ENCODE assay signal across 8 cellular contexts in the genomic region with DNA sequence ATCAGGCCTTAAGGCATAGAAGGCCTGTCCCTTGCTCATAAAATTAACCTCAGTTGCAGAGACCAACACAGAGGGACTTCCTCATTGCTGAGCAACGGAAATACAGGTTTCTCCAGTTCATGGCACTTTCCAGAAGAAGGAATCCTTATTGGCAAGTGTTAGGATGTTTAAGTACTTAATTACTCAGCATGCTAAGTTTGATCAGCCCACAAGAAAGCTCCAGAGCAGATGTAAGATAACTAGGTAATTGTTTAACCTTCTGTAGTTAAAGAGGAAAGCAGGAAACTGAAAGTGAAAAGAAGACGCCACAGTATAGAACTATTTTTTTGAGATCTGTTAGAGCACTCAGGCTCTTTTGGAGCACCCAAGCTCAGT. TPM values are rescaled to one million over a fixed set of nuclear protein-coding genes. Genes with fewer than 3 reads are reported as not detected.
DNase-seq lines count a peak whose midpoint lies in the region; ATAC-seq and TF ChIP-seq lines count a peak whose summit lies in the region.

No MANE protein-coding gene starts in this region.

- peak overlapping the region; percentile 49 for H3K4me3 ChIP-seq in CD8-positive, alpha-beta memory T cell (ENCODE audit: low read length)
- H3K4me3 ChIP-seq in uterus (no peak overlapping the region), suprapubic skin (no peak overlapping the region)

- 34% methylated on average over 2 of the region's 2 CpGs for WGBS in suprapubic skin

- peak overlapping the region; percentile 46 for H3K27ac ChIP-seq in CD8-positive, alpha-beta memory T cell (ENCODE audit: low read depth, low read length)
- H3K27ac ChIP-seq in epithelial cell of prostate (peak overlapping the region; percentile 73), uterus (peak overlapping the region; percentile 28 to 29), suprapubic skin (no peak overlapping the region)

- H3K27me3 Mint-ChIP-seq in CD8-positive, alpha-beta memory T cell = no peaks in the 10 kb centered on the region

- no peaks in the 10 kb centered on the region for H3K9me3 Mint-ChIP-seq in CD8-positive, alpha-beta memory T cell

- TF ChIP-seq CTCF in uterus (IDR thresholded peaks at IDR 0.05) = no peak
- TF ChIP-seq CTCF in suprapubic skin (IDR thresholded peaks at IDR 0.05) = no peak

- H3K27me3 ChIP-seq in CD8-positive, alpha-beta memory T cell (ENCODE audit: insufficient read depth, low read length, poor library complexity, severe bottlenecking) = no peaks in the 10 kb centered on the region
- H3K27me3 ChIP-seq in uterus (no peaks in the 10 kb centered on the region), suprapubic skin (no peaks in the 10 kb centered on the region)

- peak in 1 of 5 donors; percentile 17 for DNase-seq in CD8-positive, alpha-beta memory T cell
- DNase-seq in epithelial cell of prostate (ENCODE audit: low read depth, low spot score) (peak; percentile 79), uterus (no peak), suprapubic skin (ENCODE audit: low spot score in 2 of 2) (no peak), GOT3 (lab: John Stamatoyannopoulos, UW) (no peak)
- DNase-seq in effector CD8-positive, alpha-beta T cell (lab: John Stamatoyannopoulos, UW) = no peak

- intact Hi-C loops in uterus (cut with DNase I; ENCODE audit: low total_unique reads) = no loop called here

- H3K36me3 Mint-ChIP-seq in CD8-positive, alpha-beta memory T cell = peaks cover 0 to 43% (median 1%) of the 10 kb centered on the region in 3 donors

- H3K4me1 Mint-ChIP-seq in CD8-positive, alpha-beta memory T cell = peaks cover 25 to 29% (median 26%) of the 10 kb centered on the region in 3 donors

- CTCF ChIA-PET in CD8-positive, alpha-beta memory T cell (lab: Charles Lee) = interaction anchor here (2.9 kb wide), 1 partner anchor 11 kb away, joined by 21 read pairs; no protein-coding TSS in a partner anchor

- POLR2A ChIA-PET in CD8-positive, alpha-beta memory T cell (lab: Charles Lee) = interaction anchor here (1.4 to 1.6 kb wide), 2 partner anchors 11 to 134 kb away, joined by 4 read pairs; a partner anchor contains a TSS

- no peak for TF ChIP-seq EP300 in suprapubic skin (IDR thresholded peaks at IDR 0.05)

- peak overlapping the region; percentile 87 to 97 (median 94) for H3K27ac Mint-ChIP-seq in CD8-positive, alpha-beta memory T cell

- TF ChIP-seq POLR2A in uterus (IDR thresholded peaks at IDR 0.05) (no peak), suprapubic skin (IDR thresholded peaks at IDR 0.05) (no peak)

- peak overlapping the region; percentile 51 to 87 (median 79) for H3K4me3 Mint-ChIP-seq in CD8-positive, alpha-beta memory T cell

- H3K36me3 ChIP-seq in CD8-positive, alpha-beta memory T cell (ENCODE audit: insufficient read depth, low read length) = no peaks in the 10 kb centered on the region
- H3K36me3 ChIP-seq in uterus = no peaks in the 10 kb centered on the region
- H3K36me3 ChIP-seq in suprapubic skin = peaks cover 3% of the 10 kb centered on the region

- no peaks in the 10 kb centered on the region for H3K9me3 ChIP-seq in CD8-positive, alpha-beta memory T cell (ENCODE audit: low read length)
- H3K9me3 ChIP-seq in uterus (no peaks in the 10 kb centered on the region), suprapubic skin (no peaks in the 10 kb centered on the region)

- peaks cover 16% of the 10 kb centered on the region for H3K4me1 ChIP-seq in CD8-positive, alpha-beta memory T cell (ENCODE audit: insufficient read depth, low read length)
- H3K4me1 ChIP-seq in uterus = no peaks in the 10 kb centered on the region
- H3K4me1 ChIP-seq in suprapubic skin = peaks cover 5% of the 10 kb centered on the region

- ATAC-seq in GM19467 (IDR thresholded peaks at IDR 0.05; ENCODE audit: unreplicated experiment) = peak; percentile 86
- ATAC-seq in HG03520 (IDR thresholded peaks at IDR 0.05; ENCODE audit: unreplicated experiment) = peak; percentile 70

RNA-seq across cellular contexts. Expression of a gene that starts 33.5 kb away (rescaled TPM):
- total RNA-seq in CD8-positive, alpha-beta memory T cell = 100 to 1,000 TPM; 131 to 134 TPM
- polyA plus RNA-seq in CD8-positive, alpha-beta memory T cell = 69.3 TPM
- 10 to 100 TPM in 3 of 4 donors, 1 to 10 TPM in 1; 6.4 to 84.3 (median 37.8) TPM for total RNA-seq in uterus
- 10 to 100 TPM; 19.0 to 27.3 (median 26.3) TPM for total RNA-seq in suprapubic skin

RNA-seq across cellular contexts. Expression of a gene that starts 58.1 kb away (rescaled TPM):
- total RNA-seq in CD8-positive, alpha-beta memory T cell = 10 to 100 TPM; 20.1 to 20.8 TPM
- 0.36 TPM for polyA plus RNA-seq in CD8-positive, alpha-beta memory T cell
- total RNA-seq in uterus = 1 to 10 TPM; 1.5 to 4.3 (median 2.3) TPM
- total RNA-seq in suprapubic skin = under 1 TPM in 3 of 4 donors, not detected in 1; 0.21 to 0.32 (median 0.30) TPM

Comparison
In these comparisons a context has a peak if more than half of its experiments do, and no peak if none do; other contexts are left out.
1. RNA of a gene that starts 58.1 kb away (total RNA-seq): 20.1 to 20.8 TPM in CD8-positive, alpha-beta memory T cell; 1.5 to 4.3 TPM in uterus and 0.21 to 0.32 TPM in suprapubic skin; every median in the first group is over 4 times any median in the second.